17 cellular contexts compared by ENCODE assay signal in genomic region chr1:172903581-172904220, GRCh38.
DNase-seq lines count a peak whose midpoint lies in the region; ATAC-seq, FAIRE-seq and TF ChIP-seq lines count a peak whose summit lies in the region.
"Had no signal": no experiment of that assay in that cellular context is flagged by ENCODE, and none has a peak within 500 bp of the region (broad histone marks: within the 10 kb centered on the region; RNA-seq: fewer than 3 reads in every experiment).

No MANE protein-coding gene starts in this region.

- FAIRE-seq in bronchial epithelial cell (lab: Jason Lieb, UNC), result no peak

- H3K36me3 ChIP-seq in bronchial epithelial cell (ENCODE audit: control insufficient read depth, insufficient read depth, low read length), result no peaks in the 10 kb centered on the region

- peaks cover 39% of the 10 kb centered on the region for H3K4me1 Mint-ChIP-seq in activated CD4-positive, alpha-beta T cell treated with anti-CD3 and anti-CD28 coated beads, Interleukin-2, amount 10 ng/mL, durations not matched to agents 7 days and 5 days
- H3K4me1 Mint-ChIP-seq in natural killer cell, result peaks cover 16 to 22% of the 10 kb centered on the region in 2 donors

- H3K27me3 Mint-ChIP-seq in activated CD4-positive, alpha-beta T cell treated with anti-CD3 and anti-CD28 coated beads, Interleukin-2, amount 10 ng/mL, durations not matched to agents 7 days and 5 days, result peaks cover 31% of the 10 kb centered on the region
- peaks cover 0 to 6% of the 10 kb centered on the region in 2 donors for H3K27me3 Mint-ChIP-seq in natural killer cell (ENCODE audit: low read depth in 2 of 2)
- H3K27me3 Mint-ChIP-seq: natural killer cell treated with Interleukin-12 subunit alpha and Interleukin-12 subunit beta and Interleukin-15 and Interleukin-18, amount 100 ng/mL, for 72 hours had no signal

- DNase-seq in AG08395 (ENCODE audit: low spot score) (peak; percentile 38), HT1080 (ENCODE audit: low read depth) (peak; percentile 57), bronchial epithelial cell (ENCODE audit: low read depth) (peak; percentile 67), iris pigment epithelial cell (ENCODE audit: low read depth) (peak; percentile 75), SIG-M5 treated with dmso at 0.1 percent for 504 hours (lab: John Stamatoyannopoulos, UW; ENCODE audit: unreplicated experiment) (no peak), natural killer cell (no peak), cardiac septum (ENCODE audit: low spot score) (no peak)
- DNase-seq in activated CD4-positive, alpha-beta T cell treated with anti-CD3 and anti-CD28 coated beads, Interleukin-2, amount 10 ng/mL, durations not matched to agents 7 days and 5 days, result no peak
- DNase-seq: activated CD4-positive, alpha-beta T cell treated with anti-CD3 and anti-CD28 coated beads for 36 hours; activated naive CD4-positive, alpha-beta T cell treated with anti-CD3 and anti-CD28 coated beads, Interleukin-2, amount 50 U/mL, for 16 hours; Calu3; caudate nucleus; NCI-H2107; stimulated activated CD4-positive, alpha-beta T cell treated with anti-CD3 and anti-CD28 coated beads, Interleukin-1b, Interleukin-23, amount 100 ng/mL, for 48 hours; testis had no signal

- POLR2A ChIA-PET in activated CD4-positive, alpha-beta T cell treated with anti-CD3 and anti-CD28 coated beads, Interleukin-2, amount 10 ng/mL, durations not matched to agents 7 days and 5 days (lab: Charles Lee), result no interaction called here

- no peak for TF ChIP-seq CTCF in bronchial epithelial cell (IDR thresholded peaks at IDR 0.05; ENCODE audit: insufficient read depth, low read length, severe bottlenecking)
- no peak for TF ChIP-seq CTCF in natural killer cell (IDR thresholded peaks at IDR 0.05)

- no peaks in the 10 kb centered on the region for H3K27me3 ChIP-seq in bronchial epithelial cell (ENCODE audit: control insufficient read depth, insufficient read depth, low read length)
- H3K27me3 ChIP-seq: testis had no signal

- no peak overlapping the region for H3K4me3 Mint-ChIP-seq in activated CD4-positive, alpha-beta T cell treated with anti-CD3 and anti-CD28 coated beads, Interleukin-2, amount 10 ng/mL, durations not matched to agents 7 days and 5 days
- H3K4me3 Mint-ChIP-seq in natural killer cell, result no peak overlapping the region
- H3K4me3 Mint-ChIP-seq: activated CD4-positive, alpha-beta T cell treated with anti-CD3 and anti-CD28 coated beads for 36 hours; natural killer cell treated with Interleukin-12 subunit alpha and Interleukin-12 subunit beta and Interleukin-15 and Interleukin-18, amount 100 ng/mL, for 72 hours; T-helper 2 cell treated with Interferon-gamma antibody and Interleukin-4, amounts not matched to agents 5 μg/mL and 100 μg/mL, for 36 hours had no signal

- CTCF ChIA-PET in activated CD4-positive, alpha-beta T cell treated with anti-CD3 and anti-CD28 coated beads, Interleukin-2, amount 10 ng/mL, durations not matched to agents 7 days and 5 days (lab: Charles Lee), result no interaction called here

- ATAC-seq in natural killer cell, result no peak

- peaks cover 6% of the 10 kb centered on the region for H3K9me3 Mint-ChIP-seq in activated CD4-positive, alpha-beta T cell treated with anti-CD3 and anti-CD28 coated beads, Interleukin-2, amount 10 ng/mL, durations not matched to agents 7 days and 5 days
- H3K9me3 Mint-ChIP-seq in natural killer cell, result no peaks in the 10 kb centered on the region

- no peak overlapping the region for H3K4me3 ChIP-seq in bronchial epithelial cell (ENCODE audit: low read depth, low read length)
- H3K4me3 ChIP-seq: testis had no signal

- H3K27ac Mint-ChIP-seq in activated CD4-positive, alpha-beta T cell treated with anti-CD3 and anti-CD28 coated beads, Interleukin-2, amount 10 ng/mL, durations not matched to agents 7 days and 5 days, result no peak overlapping the region
- no peak overlapping the region for H3K27ac Mint-ChIP-seq in natural killer cell
- H3K27ac Mint-ChIP-seq: activated CD4-positive, alpha-beta T cell treated with anti-CD3 and anti-CD28 coated beads for 36 hours; T-helper 2 cell treated with Interferon-gamma antibody and Interleukin-4, amounts not matched to agents 5 μg/mL and 100 μg/mL, for 36 hours had no signal

- intact Hi-C loops in natural killer cell (cut with micrococcal nuclease) (no loop called here), cardiac septum (cut with DNase I) (no loop called here)

- peaks cover 7% of the 10 kb centered on the region for H3K36me3 Mint-ChIP-seq in activated CD4-positive, alpha-beta T cell treated with anti-CD3 and anti-CD28 coated beads, Interleukin-2, amount 10 ng/mL, durations not matched to agents 7 days and 5 days (ENCODE audit: low read depth)
- no peaks in the 10 kb centered on the region for H3K36me3 Mint-ChIP-seq in natural killer cell

Comparison
In these comparisons a context has a peak if more than half of its experiments do, and no peak if none do; other contexts are left out.
1. DNase-seq: peak in AG08395 (single experiment), HT1080 (single experiment), bronchial epithelial cell (single experiment) and iris pigment epithelial cell (single experiment); none in SIG-M5 treated with dmso at 0.1 percent for 504 hours (single experiment), activated CD4-positive, alpha-beta T cell treated with anti-CD3 and anti-CD28 coated beads, Interleukin-2, amount 10 ng/mL, durations not matched to agents 7 days and 5 days (single experiment), natural killer cell (single experiment) and cardiac septum (single experiment).